In the genomic region with DNA sequence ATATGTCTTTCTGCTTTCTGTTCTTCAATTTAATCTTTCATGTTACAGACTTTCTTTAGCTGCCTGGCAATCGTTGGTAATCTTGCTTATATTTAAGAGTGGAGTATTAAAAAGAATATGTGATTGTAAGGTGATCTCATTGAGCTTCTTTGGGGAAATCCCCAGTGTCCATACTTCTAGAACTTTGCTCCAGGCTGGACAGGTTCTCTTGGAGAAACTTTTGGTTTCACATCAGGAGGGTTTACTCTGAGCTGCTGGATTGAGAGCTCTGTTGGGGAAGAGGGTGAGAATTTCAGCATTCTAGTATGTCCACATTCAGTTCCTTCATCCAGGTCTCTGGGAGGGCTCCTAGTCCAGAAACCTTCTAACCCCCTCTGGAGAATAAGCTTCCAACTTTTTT, we compare ENCODE assay signal across 1 cellular context.
TF ChIP-seq lines count a peak whose summit lies in the region.

No MANE protein-coding gene starts in this region.

TF ChIP-seq in WTC11, 78 proteins besides CTCF, POLR2A, EP300 and RAD21:
- TF ChIP-seq ESRRA (CRISPR knock-in tag; IDR thresholded peaks at IDR 0.05; ENCODE audit: borderline replicate concordance), result no peak
- no peak for TF ChIP-seq IRF2 (CRISPR knock-in tag; IDR thresholded peaks at IDR 0.05; ENCODE audit: borderline replicate concordance, low read depth)
- TF ChIP-seq ZNF512 (CRISPR knock-in tag; IDR thresholded peaks at IDR 0.05; ENCODE audit: borderline replicate concordance), result no peak
- no peak for TF ChIP-seq CDX4 (CRISPR knock-in tag; IDR thresholded peaks at IDR 0.05; ENCODE audit: borderline replicate concordance)
- TF ChIP-seq GTF2I (CRISPR knock-in tag; conservative IDR thresholded peaks at IDR 0.05), result no peak
- no peak for TF ChIP-seq OVOL2 (CRISPR knock-in tag; IDR thresholded peaks at IDR 0.05; ENCODE audit: borderline replicate concordance)
- no peak for TF ChIP-seq FOXP1 (CRISPR knock-in tag; IDR thresholded peaks at IDR 0.05; ENCODE audit: borderline replicate concordance)
- no peak for TF ChIP-seq AR (CRISPR knock-in tag; IDR thresholded peaks at IDR 0.05)
- no peak for TF ChIP-seq KAT7 (CRISPR knock-in tag; IDR thresholded peaks at IDR 0.05; ENCODE audit: borderline replicate concordance)
- no peak for TF ChIP-seq ZSCAN18 (CRISPR knock-in tag; IDR thresholded peaks at IDR 0.05)
- no peak for TF ChIP-seq EMX1 (CRISPR knock-in tag; IDR thresholded peaks at IDR 0.05)
- TF ChIP-seq TCF7 (CRISPR knock-in tag; IDR thresholded peaks at IDR 0.05; ENCODE audit: low read depth), result no peak
- TF ChIP-seq HMGXB4 (CRISPR knock-in tag; IDR thresholded peaks at IDR 0.05), result no peak
- no peak for TF ChIP-seq FOXP4 (CRISPR knock-in tag; IDR thresholded peaks at IDR 0.05)
